19 cellular contexts compared by ENCODE assay signal in genomic region chr10:123847686-123848432, GRCh38. TPM values are rescaled to one million over a fixed set of nuclear protein-coding genes. Genes with fewer than 3 reads are reported as not detected.
DNase-seq lines count a peak whose midpoint lies in the region; ATAC-seq, FAIRE-seq and TF ChIP-seq lines count a peak whose summit lies in the region.
"Had no signal": no experiment of that assay in that cellular context is flagged by ENCODE, and none has a peak within 500 bp of the region (broad histone marks: within the 10 kb centered on the region; RNA-seq: fewer than 3 reads in every experiment).

No MANE protein-coding gene starts in this region.

- H3K27ac ChIP-seq in KMS-11 = peak overlapping the region; percentile 69
- no peak overlapping the region for H3K27ac ChIP-seq in HepG2 (ENCODE audit: extremely low read length, insufficient read depth, low read length)
- H3K27ac ChIP-seq: uterus had no signal

- no peak overlapping the region for H2AFZ ChIP-seq in KMS-11 (ENCODE audit: low read depth)
- H2AFZ ChIP-seq in HepG2 (ENCODE audit: low read length) = no peak overlapping the region

- no peak overlapping the region for H3K4me3 Mint-ChIP-seq in endothelial cell (ENCODE audit: unreplicated experiment)
- H3K4me3 Mint-ChIP-seq: central memory CD8-positive, alpha-beta T cell; stimulated activated naive B cell treated with anti-CD40 and anti-IgM and Interleukin-4, amounts not matched to agents 10 μg/mL and 1 μg/mL and 100 μg/mL, for 72 hours had no signal

- H3K4me3 ChIP-seq in AG09309 (ENCODE audit: control insufficient read depth, low read depth, low read length) = no peak overlapping the region
- H3K4me3 ChIP-seq in KMS-11 (IDR thresholded peaks at IDR 0.05; ENCODE audit: insufficient read depth, low read depth, low read length) = no peak overlapping the region
- H3K4me3 ChIP-seq in HepG2 (replicated peaks in 1 of 3; ENCODE audit: insufficient read depth in 1 of 3, low read depth in 2 of 3, low read length in 3 of 3) = no peak overlapping the region
- H3K4me3 ChIP-seq: K562, uterus had no signal

- BruUV-seq in HepG2 (replicated peaks; lab: Mats Ljungman, UMichigan) = no TSS peak

- H3K36me3 ChIP-seq in KMS-11 (ENCODE audit: insufficient read depth) (no peaks in the 10 kb centered on the region), HepG2 (replicated peaks in 1 of 2; ENCODE audit: control insufficient read depth in 1 of 2, insufficient read depth in 2 of 2, low read length in 2 of 2) (no peaks in the 10 kb centered on the region)
- H3K36me3 ChIP-seq: uterus had no signal

- H3K9ac ChIP-seq in KMS-11 (no peak overlapping the region), HepG2 (ENCODE audit: insufficient read depth, low read depth, low read length) (no peak overlapping the region)

- H3K27ac Mint-ChIP-seq in endothelial cell (ENCODE audit: unreplicated experiment) = no peak overlapping the region
- H3K27ac Mint-ChIP-seq: stimulated activated naive B cell treated with anti-CD40 and anti-IgM and Interleukin-4, amounts not matched to agents 10 μg/mL and 1 μg/mL and 100 μg/mL, for 72 hours had no signal

- no peaks in the 10 kb centered on the region for H3K36me3 Mint-ChIP-seq in endothelial cell (ENCODE audit: low read depth, unreplicated experiment)

- in situ Hi-C loops in HepG2 (cut with HindIII; ENCODE audit: extremely low pct_ligation_motif_present, low pct_unique_long_range_greater_than_20kb) = no loop called here

- peaks cover 87% of the 10 kb centered on the region for H3K4me1 ChIP-seq in KMS-11 (ENCODE audit: low read depth, poor library complexity, severe bottlenecking)
- H3K4me1 ChIP-seq in HepG2 (ENCODE audit: insufficient read depth, low read length) = no peaks in the 10 kb centered on the region
- H3K4me1 ChIP-seq: uterus had no signal

- H4K20me1 ChIP-seq in KMS-11 (ENCODE audit: insufficient read depth) = no peaks in the 10 kb centered on the region
- no peaks in the 10 kb centered on the region for H4K20me1 ChIP-seq in HepG2 (ENCODE audit: insufficient read depth, low read length)

- CTCF ChIA-PET in HepG2 (lab: Yijun Ruan, JAX; ENCODE audit: low intra/inter-chr PET ratio, low total read pairs) = no interaction called here

- TF ChIP-seq POLR2A in HepG2 (IDR thresholded peaks at IDR 0.05; ENCODE audit: insufficient read depth in 1 of 2, low read depth in 2 of 2, low read length in 2 of 2) = no peak

- no peaks in the 10 kb centered on the region for H3K9me3 Mint-ChIP-seq in endothelial cell (ENCODE audit: unreplicated experiment)

- DNase-seq in AG09309 (ENCODE audit: low read depth) (peak; percentile 48), left colon (no peak), HepG2 (ENCODE audit: low spot score) (no peak), endothelial cell (ENCODE audit: low spot score) (no peak)
- DNase-seq in stimulated activated CD4-positive, alpha-beta T cell treated with anti-CD3 and anti-CD28 coated beads, Interleukin-4, amount 100 ng/mL, for 4 hours = no peak
- DNase-seq: activated CD8-positive, alpha-beta memory T cell treated with anti-CD3 and anti-CD28 coated beads, Interleukin-2, amount 50 U/mL, for 48 hours; activated naive CD4-positive, alpha-beta T cell treated with anti-CD3 and anti-CD28 coated beads, Interleukin-2, amount 50 U/mL, for 16 hours; H7; stimulated activated naive B cell treated with anti-CD40 and anti-IgM and Interleukin-4, amounts not matched to agents 10 μg/mL and 1 μg/mL and 100 μg/mL, for 72 hours; uterus had no signal

- TF ChIP-seq EP300 in HepG2 (IDR thresholded peaks at IDR 0.05; ENCODE audit: low read depth in 2 of 2, low read length in 2 of 2) (no peak), HepG2 (CRISPR knock-in tag; IDR thresholded peaks at IDR 0.05; ENCODE audit: borderline replicate concordance) (no peak)

- H3K9me3 ChIP-seq in HepG2 (ENCODE audit: low read length) = no peaks in the 10 kb centered on the region
- H3K9me3 ChIP-seq: uterus had no signal

- TF ChIP-seq CTCF in AG09309 (IDR thresholded peaks at IDR 0.05; ENCODE audit: control insufficient read depth, insufficient read depth, low read depth, low read length, missing control alignments) = no peak
- no peak for TF ChIP-seq CTCF in KMS-11 (conservative IDR thresholded peaks at IDR 0.05; ENCODE audit: low read depth, low read length)
- no peak for TF ChIP-seq CTCF in HepG2 (CRISPR knock-in tag; IDR thresholded peaks at IDR 0.05)
- no peak for TF ChIP-seq CTCF in endothelial cell (IDR thresholded peaks at IDR 0.05; ENCODE audit: unreplicated experiment)

- H3K27me3 Mint-ChIP-seq in endothelial cell (ENCODE audit: unreplicated experiment) = peaks cover 3% of the 10 kb centered on the region

- FAIRE-seq in colon (lab: Jason Lieb, UNC) (peak; percentile 92), HepG2 (lab: Jason Lieb, UNC) (no peak)
- FAIRE-seq: endothelial cell of umbilical vein, K562, RCC 7860 had no signal

- intact Hi-C loops in left colon (cut with DNase I, micrococcal nuclease) = no loop called here
- intact Hi-C loops in HepG2 (cut with micrococcal nuclease; ENCODE audit: unreplicated experiment) = no loop called here

- H3K4me1 Mint-ChIP-seq in endothelial cell (ENCODE audit: unreplicated experiment) = no peaks in the 10 kb centered on the region
- H3K4me1 Mint-ChIP-seq: central memory CD8-positive, alpha-beta T cell; stimulated activated naive B cell treated with anti-CD40 and anti-IgM and Interleukin-4, amounts not matched to agents 10 μg/mL and 1 μg/mL and 100 μg/mL, for 72 hours had no signal

- H3K27me3 ChIP-seq in KMS-11 (ENCODE audit: insufficient read depth, low read depth) (no peaks in the 10 kb centered on the region), HepG2 (ENCODE audit: control insufficient read depth in 1 of 2, insufficient read depth in 2 of 2, low read length in 2 of 2) (peaks cover 3 to 7% of the 10 kb centered on the region in 2 experiments; a peak in 2 of 5 replicates)
- H3K27me3 ChIP-seq: uterus had no signal

- H3K79me2 ChIP-seq in KMS-11 (ENCODE audit: insufficient read depth, low read depth) = no peaks in the 10 kb centered on the region
- no peaks in the 10 kb centered on the region for H3K79me2 ChIP-seq in HepG2 (ENCODE audit: insufficient read depth, low read length)

- POLR2A ChIA-PET in HepG2 (lab: Yijun Ruan, JAX) = no interaction called here

- under 1% methylated on average over 5 of the region's 5 CpGs for WGBS in HepG2 (ENCODE audit: low lambda C conversion rate)

- peak overlapping the region; percentile 65 for H3K4me2 ChIP-seq in KMS-11
- no peak overlapping the region for H3K4me2 ChIP-seq in HepG2 (ENCODE audit: low read depth, low read length)

- no peak for TF ChIP-seq RAD21 in HepG2 (CRISPR knock-in tag; IDR thresholded peaks at IDR 0.05)

- ATAC-seq in left colon (peak; percentile 97), HepG2 (no peak), GM21381 (IDR thresholded peaks at IDR 0.05; ENCODE audit: unreplicated experiment) (no peak)
- ATAC-seq: K562; stimulated activated naive B cell treated with anti-CD40 and anti-IgM and Interleukin-4, amounts not matched to agents 10 μg/mL and 1 μg/mL and 100 μg/mL, for 72 hours had no signal

TF ChIP-seq in HepG2, 621 proteins besides CTCF, POLR2A, EP300 and RAD21 (continues in another document):
- TF ChIP-seq ATRX (CRISPR knock-in tag; IDR thresholded peaks at IDR 0.05; ENCODE audit: borderline replicate concordance) = no peak

RNA-seq across cellular contexts. Expression of gene CPXM2, which starts 43.7 kb away (rescaled TPM):
- total RNA-seq in left colon (10 to 100 TPM in 1 of 2 donors, 1 to 10 TPM in 1; 2.3 to 11.6 TPM), HepG2 (2016; rRNA removed; fragmentation: Illumina TruSeq; extraction: Trizol) (not detected in 2 replicates), endothelial cell (ENCODE audit: unreplicated experiment) (0.33 TPM)
- not detected in 2 replicates for total RNA-seq in HepG2 (2016; cell fraction: cytosol; rRNA removed; fragmentation: Illumina TruSeq; extraction: Trizol; ENCODE audit: low read depth)
- total RNA-seq in HepG2 (2016; cell fraction: insoluble cytoplasmic fraction; rRNA removed; fragmentation: Illumina TruSeq; extraction: Trizol) = not detected in 2 replicates
- not detected in 2 replicates for total RNA-seq in HepG2 (2016; cell fraction: membrane; rRNA removed; fragmentation: Illumina TruSeq; extraction: Trizol)
- total RNA-seq in HepG2 (2016; cell fraction: nucleus; rRNA removed; fragmentation: Illumina TruSeq; extraction: Trizol) = not detected in 2 replicates
- polyA plus RNA-seq in HepG2 (2011; rRNA removed) = 0.03 and 0.07 TPM in 2 replicates
- 0.04 and 0.09 TPM in 2 replicates for polyA plus RNA-seq in HepG2 (2011; cell fraction: cytosol; rRNA removed)
- polyA plus RNA-seq in HepG2 (2011; cell fraction: nucleus; rRNA removed) = 0.05 and 0.14 TPM in 2 replicates
- polyA plus RNA-seq in HepG2 (2012) = 0.13 and 0.16 TPM in 2 replicates
- not detected in 2 replicates for polyA plus RNA-seq in HepG2 (2016; cell fraction: cytosol; fragmentation: Illumina TruSeq; extraction: Trizol; ENCODE audit: low read depth)
- not detected in 2 replicates for polyA plus RNA-seq in HepG2 (2016; cell fraction: insoluble cytoplasmic fraction; fragmentation: Illumina TruSeq; extraction: Trizol; ENCODE audit: low read depth)
- polyA plus RNA-seq in HepG2 (2016; cell fraction: membrane; fragmentation: Illumina TruSeq; extraction: Trizol; ENCODE audit: low read depth) = not detected in 2 replicates
- not detected in 2 replicates for polyA plus RNA-seq in HepG2 (2016; cell fraction: nucleus; fragmentation: Illumina TruSeq; extraction: Trizol; ENCODE audit: insufficient read depth, low read depth)
- 0.06 TPM in 1 of 2 replicates, not detected in the other for polyA minus RNA-seq in HepG2 (2011; rRNA and poly(A)+ RNA removed; ENCODE audit: low replicate concordance)
- not detected in 2 replicates for polyA minus RNA-seq in HepG2 (2011; cell fraction: cytosol; rRNA and poly(A)+ RNA removed)
- polyA minus RNA-seq in HepG2 (2011; cell fraction: nucleus; rRNA and poly(A)+ RNA removed) = not detected in 2 replicates
- total RNA-seq: K562; T-helper 2 cell treated with Interferon-gamma antibody and Interleukin-4, amounts not matched to agents 100 ng/mL and 5 ng/mL, for 36 hours had no signal
- polyA plus RNA-seq: AG04450, K562 had no signal
